Comparison of ENCODE assay signal across 23 cellular contexts in genomic region chr6:12318749-12319148, GRCh38. TPM values are rescaled to one million over a fixed set of nuclear protein-coding genes. Genes with fewer than 3 reads are reported as not detected.
DNase-seq lines count a peak whose midpoint lies in the region; ATAC-seq and TF ChIP-seq lines count a peak whose summit lies in the region.
"Had no signal": no experiment of that assay in that cellular context is flagged by ENCODE, and none has a peak within 500 bp of the region (broad histone marks: within the 10 kb centered on the region; RNA-seq: fewer than 3 reads in every experiment).

No MANE protein-coding gene starts in this region.

- no peaks in the 10 kb centered on the region for H4K20me1 ChIP-seq in mammary epithelial cell (ENCODE audit: insufficient read depth, low read length)
- H4K20me1 ChIP-seq: BLaER1 treated with 17β-estradiol and CSF1 and Interleukin-3, amounts not matched to agents 10 nM and 100 nM had no signal

- in situ Hi-C loops in mammary epithelial cell (cut with MboI; ENCODE audit: low sequenced_read_pairs in 2 of 2): loop anchor here in 1 of 2 donors (25.0 kb wide), 1 partner anchor 169 kb away; no protein-coding TSS in a partner anchor
- in situ Hi-C loops in Panc1 (cut with HindIII; ENCODE audit: low pct_unique_long_range_greater_than_20kb, low sequenced_read_pairs): no loop called here

- no peaks in the 10 kb centered on the region for H3K27me3 ChIP-seq in mammary epithelial cell (ENCODE audit: insufficient read depth, low read length)
- no peaks in the 10 kb centered on the region for H3K27me3 ChIP-seq in Panc1 (ENCODE audit: control insufficient read depth, insufficient read depth, low read length)
- H3K27me3 ChIP-seq in esophagus muscularis mucosa: no peaks in the 10 kb centered on the region
- peaks cover 7% of the 10 kb centered on the region for H3K27me3 ChIP-seq in left ventricle myocardium inferior (ENCODE audit: low read depth)
- H3K27me3 ChIP-seq: BE2C; BLaER1 treated with 17β-estradiol and CSF1 and Interleukin-3, amounts not matched to agents 10 nM and 100 nM had no signal

- H3K36me3 ChIP-seq in mammary epithelial cell (ENCODE audit: insufficient read depth, low read length) (no peaks in the 10 kb centered on the region), Panc1 (ENCODE audit: control insufficient read depth, insufficient read depth, low read length) (no peaks in the 10 kb centered on the region), esophagus muscularis mucosa (no peaks in the 10 kb centered on the region), left ventricle myocardium inferior (no peaks in the 10 kb centered on the region)
- H3K36me3 ChIP-seq: BE2C; BLaER1 treated with 17β-estradiol and CSF1 and Interleukin-3, amounts not matched to agents 10 nM and 100 nM had no signal

- POLR2A ChIA-PET in MCF 10A (lab: Yijun Ruan, JAX): no interaction called here
- POLR2A ChIA-PET in Panc1 (lab: Charles Lee): no interaction called here

- H3K9me3 ChIP-seq in mammary epithelial cell (replicated peaks; ENCODE audit: insufficient read depth, low read length) (no peaks in the 10 kb centered on the region), Panc1 (ENCODE audit: control insufficient read depth, insufficient read depth, low read depth, low read length) (peaks cover 16% of the 10 kb centered on the region), esophagus muscularis mucosa (peaks cover 0 to 9% (median 4%) of the 10 kb centered on the region in 4 donors), left ventricle myocardium inferior (replicated peaks) (peaks cover 19% of the 10 kb centered on the region)
- H3K9me3 ChIP-seq: BE2C had no signal

- intact Hi-C loops in MCF 10A (cut with micrococcal nuclease) (no loop called here), mammary epithelial cell (cut with micrococcal nuclease) (no loop called here), Panc1 (cut with micrococcal nuclease; ENCODE audit: unreplicated experiment) (loop anchor here (10.0 kb wide), 1 partner anchor 176 kb away; no protein-coding TSS in a partner anchor), esophagus muscularis mucosa (cut with DNase I) (no loop called here), left ventricle myocardium inferior (cut with micrococcal nuclease) (no loop called here)

- no peak for ATAC-seq in Panc1
- no peak for ATAC-seq in GM19324 (IDR thresholded peaks at IDR 0.05; ENCODE audit: low FRiP score, unreplicated experiment)
- no peak for ATAC-seq in GM19395 (IDR thresholded peaks at IDR 0.05; ENCODE audit: unreplicated experiment)
- ATAC-seq: GM12878 had no signal

- dilution Hi-C loops in mammary epithelial cell (cut with HindIII; ENCODE audit: low sequenced_read_pairs): no loop called here

- TF ChIP-seq POLR2A in esophagus muscularis mucosa (IDR thresholded peaks at IDR 0.05; ENCODE audit: low read depth): no peak

- H3K27me3 Mint-ChIP-seq in MCF 10A (ENCODE audit: insufficient read depth, unreplicated experiment): no peaks in the 10 kb centered on the region

- 85% methylated on average over 2 of the region's 2 CpGs for WGBS in mammary epithelial cell (ENCODE audit: low coverage, missing lambda C conversion rate)
- WGBS in esophagus muscularis mucosa: 82% methylated on average over 2 of the region's 2 CpGs

- no peaks in the 10 kb centered on the region for H3K36me3 Mint-ChIP-seq in MCF 10A (ENCODE audit: insufficient read depth, unreplicated experiment)
- H3K36me3 Mint-ChIP-seq: CD14-positive monocyte; CD8-positive, alpha-beta memory T cell had no signal

- DNase-seq in MCF 10A (ENCODE audit: unreplicated experiment): no peak
- no peak for DNase-seq in mammary epithelial cell
- no peak for DNase-seq in Panc1 (ENCODE audit: low read depth, low spot score)
- DNase-seq in esophagus muscularis mucosa (ENCODE audit: extremely low spot score): peak; percentile 50
- DNase-seq in NCI-H446 (lab: John Stamatoyannopoulos, UW): no peak
- no peak for DNase-seq in left ventricle myocardium inferior
- DNase-seq: ACHN; AML-193; BE2C; Calu3; CD4-positive, alpha-beta T cell; CD8-positive, alpha-beta memory T cell; DMS53; DMS79 treated with DMSO at 0.1 percent for 48 hours; GM23248; H7; HCEC 1CT had no signal

- no peak overlapping the region for H3K4me2 ChIP-seq in mammary epithelial cell (ENCODE audit: insufficient read depth, low read depth, low read length)
- H3K4me2 ChIP-seq: BLaER1 treated with 17β-estradiol and CSF1 and Interleukin-3, amounts not matched to agents 10 nM and 100 nM had no signal

- CTCF ChIA-PET in MCF 10A (lab: Yijun Ruan, JAX) (no interaction called here), mammary epithelial cell (lab: Charles Lee; ENCODE audit: low non-redundant PET) (no interaction called here), Panc1 (lab: Charles Lee) (no interaction called here)

- no peak overlapping the region for H3K4me3 ChIP-seq in mammary epithelial cell (replicated peaks in 1 of 3; ENCODE audit: insufficient read depth in 1 of 3, low read depth in 2 of 3, low read length in 3 of 3)
- no peak overlapping the region for H3K4me3 ChIP-seq in Panc1 (ENCODE audit: low read depth in 2 of 2, low read length in 2 of 2)
- no peak overlapping the region for H3K4me3 ChIP-seq in esophagus muscularis mucosa
- no peak overlapping the region for H3K4me3 ChIP-seq in left ventricle myocardium inferior
- H3K4me3 ChIP-seq: BLaER1 treated with 17β-estradiol and CSF1 and Interleukin-3, amounts not matched to agents 10 nM and 100 nM; GM12878; GM23248 had no signal

- H3K4me1 ChIP-seq in mammary epithelial cell (ENCODE audit: insufficient read depth, low read length) (peaks cover 17% of the 10 kb centered on the region), Panc1 (ENCODE audit: control insufficient read depth, insufficient read depth, low read length) (peaks cover 14% of the 10 kb centered on the region), esophagus muscularis mucosa (peaks cover 0 to 7% (median 0%) of the 10 kb centered on the region in 4 donors), left ventricle myocardium inferior (no peaks in the 10 kb centered on the region)
- H3K4me1 ChIP-seq: BE2C had no signal

- no peaks in the 10 kb centered on the region for H3K9me3 Mint-ChIP-seq in MCF 10A (ENCODE audit: unreplicated experiment)

- H3K27ac ChIP-seq in mammary epithelial cell (ENCODE audit: insufficient read depth, low read depth, low read length) (no peak overlapping the region), Panc1 (ENCODE audit: low read length) (peak overlapping the region; percentile 64; the same call in 1 of the 2 replicates), esophagus muscularis mucosa (replicated peaks in 1 of 4) (no peak overlapping the region), left ventricle myocardium inferior (replicated peaks) (no peak overlapping the region)
- H3K27ac ChIP-seq: 22Rv1; BLaER1 treated with 17β-estradiol and CSF1 and Interleukin-3, amounts not matched to agents 10 nM and 100 nM; GM23248 had no signal

- peak overlapping the region; percentile 57 for H3K27ac Mint-ChIP-seq in MCF 10A (ENCODE audit: low read depth, unreplicated experiment)
- H3K27ac Mint-ChIP-seq: CD4-positive, alpha-beta T cell had no signal

- H3K4me3 Mint-ChIP-seq in MCF 10A (ENCODE audit: unreplicated experiment): no peak overlapping the region
- H3K4me3 Mint-ChIP-seq: CD14-positive monocyte; CD4-positive, alpha-beta T cell; CD8-positive, alpha-beta memory T cell had no signal

- no peak for TF ChIP-seq CTCF in MCF 10A (IDR thresholded peaks at IDR 0.05; ENCODE audit: unreplicated experiment)
- TF ChIP-seq CTCF in mammary epithelial cell (conservative IDR thresholded peaks at IDR 0.05 in 1 of 2, IDR thresholded peaks at IDR 0.05 in 1 of 2; ENCODE audit: extremely low read depth in 1 of 2, insufficient read depth in 1 of 2, low read depth in 1 of 2, low read length in 2 of 2): no peak
- TF ChIP-seq CTCF in Panc1 (IDR thresholded peaks at IDR 0.05): no peak
- TF ChIP-seq CTCF in esophagus muscularis mucosa (IDR thresholded peaks at IDR 0.05): no peak
- no peak for TF ChIP-seq CTCF in left ventricle myocardium inferior (IDR thresholded peaks at IDR 0.05; ENCODE audit: borderline replicate concordance)

- no peak for TF ChIP-seq EP300 in esophagus muscularis mucosa (IDR thresholded peaks at IDR 0.05)

- no peak overlapping the region for H2AFZ ChIP-seq in mammary epithelial cell (ENCODE audit: low read depth, low read length)
- H2AFZ ChIP-seq: GM23248 had no signal

- peaks cover 23% of the 10 kb centered on the region for H3K4me1 Mint-ChIP-seq in MCF 10A (ENCODE audit: insufficient read depth, unreplicated experiment)
- H3K4me1 Mint-ChIP-seq: CD14-positive monocyte; CD8-positive, alpha-beta memory T cell had no signal

- H3K79me2 ChIP-seq in mammary epithelial cell (ENCODE audit: insufficient read depth, low read length): no peaks in the 10 kb centered on the region

- BruUV-seq in MCF 10A (replicated peaks; lab: Mats Ljungman, UMichigan) (no TSS peak), mammary epithelial cell (replicated peaks; lab: Mats Ljungman, UMichigan) (no TSS peak), Panc1 (replicated peaks; lab: Mats Ljungman, UMichigan) (no TSS peak)

- no peak overlapping the region for H3K9ac ChIP-seq in mammary epithelial cell (ENCODE audit: insufficient read depth, low read length)
- H3K9ac ChIP-seq: BLaER1 treated with 17β-estradiol and CSF1 and Interleukin-3, amounts not matched to agents 10 nM and 100 nM; GM23248 had no signal

RNA-seq across cellular contexts. Expression of gene EDN1, which starts 28.6 kb away (rescaled TPM):
- total RNA-seq in MCF 10A (2022) (1.2 and 2.7 TPM in 2 replicates), mammary epithelial cell (10 to 100 TPM in 1 of 2 donors, 1 to 10 TPM in 1; 8.9 to 11.3 TPM), Panc1 (2021; ENCODE audit: unreplicated experiment) (15.1 TPM), esophagus muscularis mucosa (10 to 100 TPM in 3 of 4 donors, 1 to 10 TPM in 1; 5.4 to 29.1 (median 23.0) TPM), left ventricle myocardium inferior (5.9 TPM)
- 2.5 TPM for polyA plus RNA-seq in mammary epithelial cell
- polyA minus RNA-seq in mammary epithelial cell: 0.78 TPM
- polyA plus RNA-seq in Panc1 (2012; ENCODE audit: insufficient read length): 18.0 TPM
- polyA plus RNA-seq: CD8-positive, alpha-beta memory T cell had no signal
